8 cellular contexts compared by ENCODE assay signal in the genomic region with DNA sequence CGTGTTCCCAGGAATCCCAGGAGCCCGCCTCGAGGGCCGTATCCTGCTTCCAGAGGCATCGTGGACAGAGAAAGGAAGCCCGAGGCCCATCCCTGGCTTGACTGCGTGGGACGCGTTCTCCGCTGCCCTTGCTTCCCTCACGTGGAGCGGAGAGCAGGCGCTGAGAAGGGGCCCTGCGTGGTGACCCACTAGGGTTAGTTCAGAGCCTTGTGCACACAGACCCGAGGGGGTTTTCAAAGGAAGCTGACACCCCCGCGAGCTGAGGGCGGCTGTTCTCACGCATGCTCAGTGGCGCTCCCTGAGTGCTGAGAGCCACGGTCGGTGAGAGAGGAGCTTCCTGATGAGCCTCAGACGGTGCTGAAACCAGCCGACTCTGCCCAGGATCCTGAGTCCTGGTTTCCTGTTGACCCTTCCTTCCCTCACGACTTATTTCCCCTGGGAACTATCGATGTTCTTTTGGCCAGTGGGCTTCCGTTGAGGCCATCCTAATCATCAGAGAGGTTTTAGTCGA. TPM values are rescaled to one million over a fixed set of nuclear protein-coding genes. Genes with fewer than 3 reads are reported as not detected.
A peak's percentile ranks its signal among the peaks of the same experiment; 100 is the strongest.
DNase-seq lines count a peak whose midpoint lies in the region; ATAC-seq and TF ChIP-seq lines count a peak whose summit lies in the region.

No MANE protein-coding gene starts in this region.

- no peaks in the 10 kb centered on the region for H3K27me3 Mint-ChIP-seq in activated T-cell treated with anti-CD3 and anti-CD28 coated beads, Interleukin-2, amount 50 U/mL, for 4 hours (ENCODE audit: low read depth)
- H3K27me3 Mint-ChIP-seq in nephron progenitor cell (ENCODE audit: low read depth, poor library complexity) (peaks cover 3% of the 10 kb centered on the region), Calu3 (ENCODE audit: unreplicated experiment) (peaks cover 50% of the 10 kb centered on the region)

- H3K36me3 Mint-ChIP-seq in activated T-cell treated with anti-CD3 and anti-CD28 coated beads, Interleukin-2, amount 50 U/mL, for 4 hours (ENCODE audit: insufficient read depth): no peaks in the 10 kb centered on the region
- H3K36me3 Mint-ChIP-seq in nephron progenitor cell (ENCODE audit: low read depth): no peaks in the 10 kb centered on the region
- H3K36me3 Mint-ChIP-seq in Calu3 (ENCODE audit: insufficient read depth, unreplicated experiment): no peaks in the 10 kb centered on the region

- intact Hi-C loops in left cardiac atrium (cut with DNase I): no loop called here
- intact Hi-C loops in Right ventricle myocardium superior (cut with DNase I): no loop called here
- intact Hi-C loops in Calu3 (cut with micrococcal nuclease; ENCODE audit: unreplicated experiment): no loop called here

- TF ChIP-seq CTCF in nephron progenitor cell (IDR thresholded peaks at IDR 0.05): no peak
- no peak for TF ChIP-seq CTCF in Calu3 (IDR thresholded peaks at IDR 0.05; ENCODE audit: unreplicated experiment)

- no peak for DNase-seq in left cardiac atrium
- DNase-seq in Right ventricle myocardium superior: no peak
- DNase-seq in activated T-cell treated with anti-CD3 and anti-CD28 coated beads, Interleukin-2, amount 50 U/mL, for 4 hours: peak; percentile 73
- DNase-seq in nephron progenitor cell: no peak
- DNase-seq in NCI-H1092 (lab: John Stamatoyannopoulos, UW): no peak
- DNase-seq in Calu3: no peak
- DNase-seq in NCI-H1694 (lab: John Stamatoyannopoulos, UW): no peak

- H3K9me3 Mint-ChIP-seq in activated T-cell treated with anti-CD3 and anti-CD28 coated beads, Interleukin-2, amount 50 U/mL, for 4 hours: no peaks in the 10 kb centered on the region
- H3K9me3 Mint-ChIP-seq in nephron progenitor cell (peaks cover 29% of the 10 kb centered on the region), Calu3 (ENCODE audit: low read depth, unreplicated experiment) (no peaks in the 10 kb centered on the region)

- H3K27ac Mint-ChIP-seq in nephron progenitor cell (peak overlapping the region; percentile 89), Calu3 (ENCODE audit: unreplicated experiment) (no peak overlapping the region)

- peaks cover 75% of the 10 kb centered on the region for H3K4me1 Mint-ChIP-seq in activated T-cell treated with anti-CD3 and anti-CD28 coated beads, Interleukin-2, amount 50 U/mL, for 4 hours (ENCODE audit: low read depth)
- H3K4me1 Mint-ChIP-seq in nephron progenitor cell (peaks cover 53% of the 10 kb centered on the region), Calu3 (ENCODE audit: low read depth, unreplicated experiment) (no peaks in the 10 kb centered on the region)

- no TSS peak for BruUV-seq in Calu3 (replicated peaks; lab: Mats Ljungman, UMichigan)

- peak overlapping the region; percentile 72 for H3K4me3 Mint-ChIP-seq in activated T-cell treated with anti-CD3 and anti-CD28 coated beads, Interleukin-2, amount 50 U/mL, for 4 hours
- H3K4me3 Mint-ChIP-seq in nephron progenitor cell: no peak overlapping the region
- no peak overlapping the region for H3K4me3 Mint-ChIP-seq in Calu3 (ENCODE audit: low read depth, unreplicated experiment)

- CTCF ChIA-PET in Calu3 (lab: Charles Lee): no interaction called here

- peak; percentile 31 to 70 for ATAC-seq in left cardiac atrium
- no peak for ATAC-seq in Right ventricle myocardium superior (ENCODE audit: poor library complexity)
- ATAC-seq in HG03558 (IDR thresholded peaks at IDR 0.05; ENCODE audit: extremely low read depth, unreplicated experiment): peak; percentile 17
- ATAC-seq in activated T-cell treated with anti-CD3 and anti-CD28 coated beads, Interleukin-2, amount 50 U/mL, for 4 hours: peak; percentile 64 to 73

RNA-seq across cellular contexts. Expression of gene CCR6, which starts 28.9 kb away (rescaled TPM):
- total RNA-seq in left cardiac atrium: not detected
- not detected for total RNA-seq in Right ventricle myocardium superior
- total RNA-seq in activated T-cell treated with anti-CD3 and anti-CD28 coated beads, Interleukin-2, amount 50 U/mL, for 4 hours: 1 to 10 TPM; 1.7 to 8.8 (median 5.1) TPM
- not detected in 2 replicates for total RNA-seq in Calu3 (2022)
